Comparison of ENCODE assay signal across 27 cellular contexts in the genomic region with DNA sequence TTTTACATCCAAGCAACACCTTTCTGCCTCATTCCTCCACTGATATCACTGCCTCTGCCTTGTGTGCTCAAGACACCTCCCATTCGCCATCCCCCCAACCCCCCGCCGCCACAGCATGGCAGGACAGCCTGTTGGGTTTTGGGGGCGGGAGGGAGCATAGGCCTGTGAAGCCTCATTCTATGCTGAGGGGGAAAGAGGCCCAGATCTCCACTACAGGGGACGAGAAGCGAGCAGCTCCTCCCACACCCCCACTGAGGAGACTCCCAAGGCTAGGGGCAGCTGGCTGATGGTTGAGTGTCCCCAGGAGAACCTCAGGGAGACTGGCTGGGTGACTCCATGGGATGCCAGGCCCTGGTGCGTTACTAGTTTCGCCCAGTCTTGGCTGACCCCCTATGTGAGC.
A peak's percentile ranks its signal among the peaks of the same experiment; 100 is the strongest.
DNase-seq lines count a peak whose midpoint lies in the region; ATAC-seq, FAIRE-seq and TF ChIP-seq lines count a peak whose summit lies in the region.
"Had no signal": no experiment of that assay in that cellular context is flagged by ENCODE, and none has a peak within 500 bp of the region (broad histone marks: within the 10 kb centered on the region; RNA-seq: fewer than 3 reads in every experiment).

No MANE protein-coding gene starts in this region.

- H3K18ac ChIP-seq in neuronal stem cell (ENCODE audit: low read length): peak overlapping the region; percentile 62

- no peak overlapping the region for H2BK15ac ChIP-seq in neuronal stem cell (ENCODE audit: low read length)

- H3K4me3 ChIP-seq in BLaER1 treated with 17β-estradiol and CSF1 and Interleukin-3, amounts not matched to agents 10 nM and 100 nM: peak overlapping the region in 5 of 10 experiments; percentile 18 to 43 (median 40); a peak in 8 of 20 replicates
- H3K4me3 ChIP-seq in Karpas-422 (ENCODE audit: low read length): peak overlapping the region; percentile 43
- H3K4me3 ChIP-seq in OCI-LY7 (ENCODE audit: low read depth, low read length, poor library complexity, severe bottlenecking): peak overlapping the region; percentile 16
- no peak overlapping the region for H3K4me3 ChIP-seq in neuronal stem cell (ENCODE audit: low read length in 2 of 2)
- H3K4me3 ChIP-seq in vagina: no peak overlapping the region
- H3K4me3 ChIP-seq in small intestine (ENCODE audit: low read depth in 1 of 2, low read length in 2 of 2): no peak overlapping the region
- H3K4me3 ChIP-seq: GM12878 had no signal

- POLR2A ChIA-PET in OCI-LY7 (lab: Charles Lee): interaction anchor here (0.6 to 1.6 kb wide), 5 partner anchors 11 to 379 kb away, joined by 3 to 7 read pairs (median 3); no protein-coding TSS in a partner anchor

- TF ChIP-seq CTCF in OCI-LY7 (conservative IDR thresholded peaks at IDR 0.05; ENCODE audit: low read length): no peak
- TF ChIP-seq CTCF in vagina (IDR thresholded peaks at IDR 0.05): no peak

- H4K91ac ChIP-seq in neuronal stem cell (ENCODE audit: low read depth, low read length, poor library complexity): no peak overlapping the region

- H2AK5ac ChIP-seq in neuronal stem cell (ENCODE audit: low read depth, low read length): no peak overlapping the region

- H2AFZ ChIP-seq in Karpas-422 (ENCODE audit: low read length): peak overlapping the region; percentile 13; the same call in 1 of the 2 replicates
- H2AFZ ChIP-seq in OCI-LY7 (ENCODE audit: low read length): peak overlapping the region; percentile 67; the same call in 1 of the 2 replicates
- no peak overlapping the region for H2AFZ ChIP-seq in neuronal stem cell (ENCODE audit: low read length)

- no peak for FAIRE-seq in small intestine (lab: Jason Lieb, UNC)
- FAIRE-seq: G401.6, GM12878, HepG2 had no signal

- no peaks in the 10 kb centered on the region for H3K79me1 ChIP-seq in neuronal stem cell (ENCODE audit: low read depth, low read length)

- WGBS in neuronal stem cell (ENCODE audit: extremely low coverage in 2 of 2, insufficient read length in 2 of 2, insufficient replicate concordance in 1 of 2), 2 donors: no CpG with 5 or more reads among the region's 8 CpGs
- WGBS in small intestine, 3 donors: 76 to 87% (median 81%) methylated on average over 8 of the region's 8 CpGs

- TF ChIP-seq POLR2A in vagina (IDR thresholded peaks at IDR 0.05): no peak

- H4K20me1 ChIP-seq in BLaER1 treated with 17β-estradiol and CSF1 and Interleukin-3, amounts not matched to agents 10 nM and 100 nM: no peaks in the 10 kb centered on the region
- no peaks in the 10 kb centered on the region for H4K20me1 ChIP-seq in Karpas-422 (ENCODE audit: insufficient read depth, low read depth, low read length)
- H4K20me1 ChIP-seq in OCI-LY7 (ENCODE audit: insufficient read depth, low read length): no peaks in the 10 kb centered on the region

- no peak overlapping the region for H2BK5ac ChIP-seq in neuronal stem cell (ENCODE audit: low read length)

- no peak for ATAC-seq in GM18498 (IDR thresholded peaks at IDR 0.05; ENCODE audit: unreplicated experiment)
- ATAC-seq: GM12878, HepG2, Panc1 had no signal

- H3K27ac ChIP-seq in BLaER1 treated with 17β-estradiol and CSF1 and Interleukin-3, amounts not matched to agents 10 nM and 100 nM: peak overlapping the region in 8 of 11 experiments; percentile 9 to 81 (median 73); a peak in 15 of 22 replicates
- H3K27ac ChIP-seq in Karpas-422 (ENCODE audit: low read length) (peak overlapping the region; percentile 96), OCI-LY7 (ENCODE audit: low read depth, low read length, poor library complexity, severe bottlenecking) (peak overlapping the region; percentile 89), neuronal stem cell (replicated peaks; ENCODE audit: low read length) (no peak overlapping the region), vagina (no peak overlapping the region), small intestine (ENCODE audit: low read depth in 1 of 2, low read length in 1 of 2) (no peak overlapping the region)
- H3K27ac ChIP-seq: RWPE1 had no signal

- intact Hi-C loops in OCI-LY7 (cut with micrococcal nuclease; ENCODE audit: unreplicated experiment) (loop anchor here (5.0 to 10.0 kb wide), 2 partner anchors 136 to 239 kb away; no protein-coding TSS in a partner anchor), vagina (cut with DNase I) (no loop called here)

- H2BK120ac ChIP-seq in neuronal stem cell (ENCODE audit: low read depth, low read length): no peak overlapping the region

- H3K27me3 ChIP-seq in BLaER1 treated with 17β-estradiol and CSF1 and Interleukin-3, amounts not matched to agents 10 nM and 100 nM: peaks cover 0 to 14% (median 0%) of the 10 kb centered on the region in 11 experiments; a peak in 2 of 22 replicates
- H3K27me3 ChIP-seq in Karpas-422 (ENCODE audit: low read length) (no peaks in the 10 kb centered on the region; the same call in 1 of the 2 replicates), neuronal stem cell (ENCODE audit: control insufficient read depth in 3 of 3, insufficient read depth in 3 of 3, low read depth in 1 of 3, low read length in 3 of 3) (no peaks in the 10 kb centered on the region), vagina (no peaks in the 10 kb centered on the region), small intestine (ENCODE audit: control insufficient read depth in 2 of 2, insufficient read depth in 2 of 2, low read length in 2 of 2) (peaks cover 0 to 4% of the 10 kb centered on the region in 2 donors)
- H3K27me3 ChIP-seq: BE2C had no signal

- H3K9me2 ChIP-seq in Karpas-422 (replicated peaks; ENCODE audit: insufficient read depth, low read length) (no peaks in the 10 kb centered on the region), OCI-LY7 (ENCODE audit: insufficient read depth, low read length) (no peaks in the 10 kb centered on the region)

- peak overlapping the region; percentile 73 for H3K14ac ChIP-seq in neuronal stem cell (ENCODE audit: low read length)

- H3K9me3 ChIP-seq in BLaER1 treated with 17β-estradiol and CSF1 and Interleukin-3, amounts not matched to agents 10 nM and 100 nM (replicated peaks in 1 of 11): peaks cover 17 to 30% (median 24%) of the 10 kb centered on the region in 11 experiments
- peaks cover 7% of the 10 kb centered on the region for H3K9me3 ChIP-seq in Karpas-422 (ENCODE audit: low read length)
- peaks cover 11% of the 10 kb centered on the region; the same call in 1 of the 2 replicates for H3K9me3 ChIP-seq in OCI-LY7 (ENCODE audit: low read length)
- peaks cover 0 to 3% of the 10 kb centered on the region in 2 donors for H3K9me3 ChIP-seq in neuronal stem cell (replicated peaks in 1 of 2; ENCODE audit: control insufficient read depth in 2 of 2, insufficient read depth in 1 of 2, low read depth in 1 of 2, low read length in 2 of 2)
- H3K9me3 ChIP-seq in vagina: no peaks in the 10 kb centered on the region
- no peaks in the 10 kb centered on the region for H3K9me3 ChIP-seq in small intestine (ENCODE audit: control insufficient read depth, low read depth)
- H3K9me3 ChIP-seq: BE2C had no signal

- peak overlapping the region; percentile 19 for H4K8ac ChIP-seq in neuronal stem cell (ENCODE audit: low read depth, low read length)

- peak overlapping the region; percentile 64 to 95 (median 87) for H3K4me2 ChIP-seq in BLaER1 treated with 17β-estradiol and CSF1 and Interleukin-3, amounts not matched to agents 10 nM and 100 nM
- H3K4me2 ChIP-seq in Karpas-422 (ENCODE audit: low read depth, low read length, poor library complexity, severe bottlenecking): peak overlapping the region; percentile 60
- H3K4me2 ChIP-seq in OCI-LY7 (ENCODE audit: low read length): peak overlapping the region; percentile 46
- no peak overlapping the region for H3K4me2 ChIP-seq in neuronal stem cell (ENCODE audit: insufficient read depth, low read length, poor library complexity, severe bottlenecking)

- peak overlapping the region in 6 of 11 experiments; percentile 56 to 76 (median 70); a peak in 13 of 22 replicates for H3K9ac ChIP-seq in BLaER1 treated with 17β-estradiol and CSF1 and Interleukin-3, amounts not matched to agents 10 nM and 100 nM
- H3K9ac ChIP-seq in Karpas-422 (ENCODE audit: low read length): peak overlapping the region; percentile 64
- H3K9ac ChIP-seq in neuronal stem cell (ENCODE audit: low read depth, low read length, poor library complexity): peak overlapping the region; percentile 25

- DNase-seq in Karpas-422 (no peak), OCI-LY7 (ENCODE audit: low spot score) (peak; percentile 27), neuronal stem cell (ENCODE audit: low spot score) (no peak), vagina (ENCODE audit: extremely low spot score in 2 of 2) (no peak), small intestine (no peak), NK-92 (lab: John Stamatoyannopoulos, UW; ENCODE audit: unreplicated experiment) (no peak)
- DNase-seq: 8988T; ACHN; BE2C; CD4-positive, alpha-beta T cell; DMS53; NCI-H1092 treated with DMSO at 0.1 percent for 48 hours; NCI-H1436; NCI-H187; NCI-H2081 treated with DMSO at 0.1 percent for 48 hours; NCI-H2171 treated with DMSO at 0.1 percent for 48 hours; NCI-H345; NCI-H510A treated with DMSO at 0.1 percent for 48 hours; NK-92 treated with Interleukin-12 subunit alpha and Interleukin-12 subunit beta, amount 100 ng/mL, for 24 hours; SHP77 treated with DMSO at 0.1 percent for 48 hours had no signal

- peaks cover 28 to 85% (median 69%) of the 10 kb centered on the region in 10 experiments for H3K4me1 ChIP-seq in BLaER1 treated with 17β-estradiol and CSF1 and Interleukin-3, amounts not matched to agents 10 nM and 100 nM
- H3K4me1 ChIP-seq in Karpas-422 (ENCODE audit: low read length) (peaks cover 36% of the 10 kb centered on the region), OCI-LY7 (ENCODE audit: insufficient read depth, low read length, poor library complexity, severe bottlenecking) (peaks cover 56% of the 10 kb centered on the region), neuronal stem cell (ENCODE audit: control insufficient read depth in 2 of 2, insufficient read depth in 1 of 2, low read depth in 1 of 2, low read length in 2 of 2) (peaks cover 0 to 6% of the 10 kb centered on the region in 2 donors), vagina (no peaks in the 10 kb centered on the region), small intestine (ENCODE audit: control insufficient read depth in 2 of 2, insufficient read depth in 1 of 2, low read depth in 1 of 2, low read length in 1 of 2) (no peaks in the 10 kb centered on the region)

- H3K23ac ChIP-seq in neuronal stem cell (ENCODE audit: low read depth, low read length, poor library complexity): no peak overlapping the region

- no peak overlapping the region for H3K4ac ChIP-seq in neuronal stem cell (ENCODE audit: low read length)

- no peak overlapping the region for H2BK12ac ChIP-seq in neuronal stem cell (ENCODE audit: low read length)

- CTCF ChIA-PET in OCI-LY7 (lab: Charles Lee; ENCODE audit: unreplicated experiment): no interaction called here

- BruUV-seq in OCI-LY7 (replicated peaks; lab: Mats Ljungman, UMichigan): no TSS peak

- H3K36me3 ChIP-seq in BLaER1 treated with 17β-estradiol and CSF1 and Interleukin-3, amounts not matched to agents 10 nM and 100 nM: peaks cover 0 to 14% (median 4%) of the 10 kb centered on the region in 11 experiments; a peak in 8 of 22 replicates
- H3K36me3 ChIP-seq in Karpas-422 (ENCODE audit: insufficient read depth, low read length) (peaks cover 12% of the 10 kb centered on the region), OCI-LY7 (ENCODE audit: insufficient read depth, low read length) (peaks cover 5% of the 10 kb centered on the region; the same call in 1 of the 2 replicates), neuronal stem cell (replicated peaks in 1 of 2; ENCODE audit: control insufficient read depth in 2 of 2, insufficient read depth in 2 of 2, low read length in 2 of 2) (no peaks in the 10 kb centered on the region), vagina (no peaks in the 10 kb centered on the region), small intestine (ENCODE audit: control insufficient read depth in 2 of 2, insufficient read depth in 2 of 2, low read length in 2 of 2) (no peaks in the 10 kb centered on the region)
- H3K36me3 ChIP-seq: BE2C had no signal

- H3K79me2 ChIP-seq in Karpas-422 (ENCODE audit: low read length) (no peaks in the 10 kb centered on the region), OCI-LY7 (ENCODE audit: insufficient read depth, low read depth, low read length) (no peaks in the 10 kb centered on the region)

Comparison
In these comparisons a context has a peak if more than half of its experiments do, and no peak if none do; other contexts are left out.
1. H3K27ac ChIP-seq: peak in BLaER1 treated with 17β-estradiol and CSF1 and Interleukin-3, amounts not matched to agents 10 nM and 100 nM (8 of 11), Karpas-422 (single experiment) and OCI-LY7 (single experiment); none in neuronal stem cell (single experiment), vagina (single experiment) and small intestine (0 of 2).
2. H3K4me3 ChIP-seq: peak in Karpas-422 (single experiment) and OCI-LY7 (single experiment); none in neuronal stem cell (0 of 2), vagina (0 of 2) and small intestine (0 of 2).
3. Peak in every context shown above with its lines, with median percentiles within 50 percentile points of each other: H3K9ac ChIP-seq.